30 cellular contexts compared by ENCODE assay signal in genomic region chr9:27664136-27664819, GRCh38.
DNase-seq lines count a peak whose midpoint lies in the region; ATAC-seq, FAIRE-seq and TF ChIP-seq lines count a peak whose summit lies in the region.
"Had no signal": no experiment of that assay in that cellular context is flagged by ENCODE, and none has a peak within 500 bp of the region (broad histone marks: within the 10 kb centered on the region; RNA-seq: fewer than 3 reads in every experiment).

No MANE protein-coding gene starts in this region.

- no peak overlapping the region; the same call in 1 of the 2 replicates for H2BK12ac ChIP-seq in H1 (ENCODE audit: low read depth, low read length)

- H4K91ac ChIP-seq in H1 (replicated peaks; ENCODE audit: insufficient read length, low read length): no peak overlapping the region

- 84% methylated on average over 6 of the region's 6 CpGs; no CpG with 5 or more reads in 1 of the 2 experiments for WGBS in H1 (ENCODE audit: extremely low coverage in 1 of 2, insufficient coverage in 1 of 2, insufficient read length in 1 of 2, insufficient replicate concordance in 2 of 2, low coverage in 1 of 2, low lambda C conversion rate in 2 of 2, missing lambda C conversion rate in 1 of 2), 2 experiments
- WGBS in testis, 2 donors: 46 to 55% methylated on average over 6 of the region's 6 CpGs

- no peak overlapping the region for H3K27ac Mint-ChIP-seq in activated CD4-positive, alpha-beta T cell treated with anti-CD3 and anti-CD28 coated beads for 36 hours
- H3K27ac Mint-ChIP-seq: activated naive CD8-positive, alpha-beta T cell treated with anti-CD3 and anti-CD28 coated beads for 36 hours; activated T-cell treated with anti-CD3 and anti-CD28 coated beads, Interleukin-2, amount 50 U/mL, for 24 hours; memory B cell; stimulated activated effector memory CD8-positive, alpha-beta T cell treated with anti-CD3 and anti-CD28 coated beads, Interleukin-12 subunit alpha, Interleukin-12 subunit beta, amount 100 ng/mL, for 72 hours; T-helper 2 cell treated with Interferon-gamma antibody and Interleukin-4, amounts not matched to agents 5 μg/mL and 100 μg/mL, for 36 hours had no signal

- H3K56ac ChIP-seq in H1 (replicated peaks; ENCODE audit: insufficient read length, low read depth, low read length): no peak overlapping the region

- intact Hi-C loops in activated CD4-positive, alpha-beta T cell treated with anti-CD3 and anti-CD28 coated beads for 36 hours (cut with DNase I, micrococcal nuclease): loop anchor here in 1 of 2 experiments (10.0 kb wide), 1 partner anchor 49 kb away; no protein-coding TSS in a partner anchor
- intact Hi-C loops in testis (cut with DNase I; ENCODE audit: low total_unique reads): no loop called here

- H4K5ac ChIP-seq in H1 (ENCODE audit: insufficient read length, low read depth, low read length): no peak overlapping the region

- CTCF ChIA-PET in activated CD4-positive, alpha-beta T cell treated with anti-CD3 and anti-CD28 coated beads for 36 hours (lab: Charles Lee): interaction anchor here (1.0 kb wide), 1 partner anchor 14 kb away, joined by 4 read pairs; no protein-coding TSS in a partner anchor
- CTCF ChIA-PET in H1 (lab: Charles Lee; ENCODE audit: partially characterized antibody): interaction anchor here (1.0 kb wide), 1 partner anchor 62 kb away, joined by 3 read pairs; no protein-coding TSS in a partner anchor

- H3K79me1 ChIP-seq in H1 (ENCODE audit: low read depth, low read length): no peaks in the 10 kb centered on the region

- H3K79me2 ChIP-seq in H1 (ENCODE audit: control insufficient read depth in 1 of 2, insufficient read depth in 2 of 2, low read length in 2 of 2): no peaks in the 10 kb centered on the region

- no peak overlapping the region for H2BK15ac ChIP-seq in H1 (ENCODE audit: low read length)

- no peaks in the 10 kb centered on the region for H3K36me3 ChIP-seq in H1 (ENCODE audit: control insufficient read depth in 2 of 4, insufficient read depth in 4 of 4, low read length in 3 of 4)
- H3K36me3 ChIP-seq in mucosa of rectum (ENCODE audit: control insufficient read depth in 2 of 2, insufficient read depth in 2 of 2, low read length in 2 of 2): no peaks in the 10 kb centered on the region
- no peaks in the 10 kb centered on the region for H3K36me3 ChIP-seq in testis (ENCODE audit: low read depth, missing control alignments)
- H3K36me3 ChIP-seq: breast epithelium, suprapubic skin had no signal

- peaks cover 0 to 10% (median 6%) of the 10 kb centered on the region in 4 experiments; a peak in 3 of 7 replicates for H3K4me1 ChIP-seq in H1 (replicated peaks in 1 of 4; ENCODE audit: control insufficient read depth in 3 of 4, insufficient read depth in 4 of 4, low read length in 3 of 4)
- peaks cover 6% of the 10 kb centered on the region in 2 donors for H3K4me1 ChIP-seq in mucosa of rectum (ENCODE audit: control insufficient read depth in 2 of 2, insufficient read depth in 2 of 2, low read length in 2 of 2)
- no peaks in the 10 kb centered on the region for H3K4me1 ChIP-seq in testis
- H3K4me1 ChIP-seq: breast epithelium, psoas muscle, suprapubic skin had no signal

- H3K9me3 ChIP-seq in H1 (ENCODE audit: insufficient read depth in 2 of 2, low read depth in 1 of 2, low read length in 1 of 2): no peaks in the 10 kb centered on the region
- no peaks in the 10 kb centered on the region for H3K9me3 ChIP-seq in mucosa of rectum (ENCODE audit: control insufficient read depth in 2 of 2, low read length in 2 of 2)
- no peaks in the 10 kb centered on the region for H3K9me3 ChIP-seq in testis
- H3K9me3 ChIP-seq: breast epithelium, psoas muscle, suprapubic skin had no signal

- peak overlapping the region; percentile 73 for H2BK120ac ChIP-seq in H1 (replicated peaks; ENCODE audit: low read depth, low read length)

- no peak overlapping the region for H3K4me3 ChIP-seq in H1 (ENCODE audit: extremely low read depth in 1 of 4, insufficient read depth in 2 of 4, low read depth in 3 of 4, low read length in 4 of 4)
- peak overlapping the region; percentile 29 to 37 for H3K4me3 ChIP-seq in mucosa of rectum (ENCODE audit: low read length in 2 of 2)
- no peak overlapping the region for H3K4me3 ChIP-seq in testis
- H3K4me3 ChIP-seq: breast epithelium, psoas muscle, suprapubic skin had no signal

- no peak overlapping the region for H2BK5ac ChIP-seq in H1 (ENCODE audit: low read depth, low read length)

- TF ChIP-seq POLR2A in H1 (IDR thresholded peaks at IDR 0.05; ENCODE audit: control extremely low read depth in 1 of 2, low read depth in 2 of 2, low read length in 2 of 2) (no peak), testis (IDR thresholded peaks at IDR 0.05) (no peak)

- peak overlapping the region; percentile 69; the same call in 1 of the 2 replicates for H2AK5ac ChIP-seq in H1 (ENCODE audit: low read depth, low read length)

- TF ChIP-seq CTCF in H1 (IDR thresholded peaks at IDR 0.05; ENCODE audit: control extremely low read depth in 1 of 3, insufficient read depth in 1 of 3, low read depth in 1 of 3, low read length in 3 of 3) (no peak), testis (IDR thresholded peaks at IDR 0.05) (no peak)

- no peaks in the 10 kb centered on the region for H4K20me1 ChIP-seq in H1 (replicated peaks in 1 of 2; ENCODE audit: control insufficient read depth in 1 of 2, insufficient read depth in 2 of 2, low read length in 2 of 2)

- no peaks in the 10 kb centered on the region for H3K9me3 Mint-ChIP-seq in activated CD4-positive, alpha-beta T cell treated with anti-CD3 and anti-CD28 coated beads for 36 hours (ENCODE audit: low read depth)
- H3K9me3 Mint-ChIP-seq: activated naive CD8-positive, alpha-beta T cell treated with anti-CD3 and anti-CD28 coated beads for 36 hours; activated T-cell treated with anti-CD3 and anti-CD28 coated beads, Interleukin-2, amount 50 U/mL, for 24 hours; memory B cell; stimulated activated effector memory CD8-positive, alpha-beta T cell treated with anti-CD3 and anti-CD28 coated beads, Interleukin-12 subunit alpha, Interleukin-12 subunit beta, amount 100 ng/mL, for 72 hours; T-helper 2 cell treated with Interferon-gamma antibody and Interleukin-4, amounts not matched to agents 5 μg/mL and 100 μg/mL, for 36 hours had no signal

- no peaks in the 10 kb centered on the region for H3K23me2 ChIP-seq in H1 (ENCODE audit: low read depth, low read length)

- H3K27me3 Mint-ChIP-seq in activated CD4-positive, alpha-beta T cell treated with anti-CD3 and anti-CD28 coated beads for 36 hours: peaks cover 13% of the 10 kb centered on the region
- H3K27me3 Mint-ChIP-seq: activated naive CD8-positive, alpha-beta T cell treated with anti-CD3 and anti-CD28 coated beads for 36 hours had no signal

- H3K27me3 ChIP-seq in H1 (replicated peaks in 1 of 4; ENCODE audit: control insufficient read depth in 3 of 4, extremely low read depth in 1 of 4, insufficient read depth in 3 of 4, low read length in 3 of 4) (no peaks in the 10 kb centered on the region), mucosa of rectum (ENCODE audit: control insufficient read depth in 2 of 2, insufficient read depth in 2 of 2, low read length in 2 of 2) (no peaks in the 10 kb centered on the region), testis (no peaks in the 10 kb centered on the region)
- H3K27me3 ChIP-seq: breast epithelium had no signal

- peaks cover 9% of the 10 kb centered on the region for H3K4me1 Mint-ChIP-seq in activated CD4-positive, alpha-beta T cell treated with anti-CD3 and anti-CD28 coated beads for 36 hours
- H3K4me1 Mint-ChIP-seq: stimulated activated effector memory CD8-positive, alpha-beta T cell treated with anti-CD3 and anti-CD28 coated beads, Interleukin-12 subunit alpha, Interleukin-12 subunit beta, amount 100 ng/mL, for 72 hours had no signal

- no peak overlapping the region for H3K14ac ChIP-seq in H1 (ENCODE audit: insufficient read length)

- POLR2A ChIA-PET in activated CD4-positive, alpha-beta T cell treated with anti-CD3 and anti-CD28 coated beads for 36 hours (lab: Charles Lee): no interaction called here
- POLR2A ChIA-PET in H1 (lab: Charles Lee; ENCODE audit: partially characterized antibody): interaction anchor here (1.0 to 1.5 kb wide), 2 partner anchors 9 to 26 kb away, joined by 3 to 5 read pairs; no protein-coding TSS in a partner anchor

- H4K8ac ChIP-seq in H1 (ENCODE audit: extremely low read depth, insufficient read depth, low read length): no peak overlapping the region

- H2BK20ac ChIP-seq in H1 (ENCODE audit: low read length): no peak overlapping the region

- H3K27ac ChIP-seq in H1 (ENCODE audit: low read depth, low read length) (no peak overlapping the region), mucosa of rectum (ENCODE audit: low read depth in 2 of 2, low read length in 2 of 2) (peak overlapping the region; percentile 79 to 87), testis (peak overlapping the region in 1 of 2 donors; percentile 26)
- H3K27ac ChIP-seq: 22Rv1, breast epithelium, C4-2B, psoas muscle, suprapubic skin, VCaP had no signal

- no peak overlapping the region for H2AFZ ChIP-seq in H1 (ENCODE audit: low read length)

- no peak overlapping the region for H3K4me3 Mint-ChIP-seq in activated CD4-positive, alpha-beta T cell treated with anti-CD3 and anti-CD28 coated beads for 36 hours
- H3K4me3 Mint-ChIP-seq: activated naive CD8-positive, alpha-beta T cell treated with anti-CD3 and anti-CD28 coated beads for 36 hours; activated T-cell treated with anti-CD3 and anti-CD28 coated beads, Interleukin-2, amount 50 U/mL, for 24 hours; memory B cell; stimulated activated effector memory CD8-positive, alpha-beta T cell treated with anti-CD3 and anti-CD28 coated beads, Interleukin-12 subunit alpha, Interleukin-12 subunit beta, amount 100 ng/mL, for 72 hours; T-helper 2 cell treated with Interferon-gamma antibody and Interleukin-4, amounts not matched to agents 5 μg/mL and 100 μg/mL, for 36 hours had no signal

- no peak overlapping the region for H3K23ac ChIP-seq in H1 (ENCODE audit: insufficient read length)

- no peaks in the 10 kb centered on the region for H3K36me3 Mint-ChIP-seq in activated CD4-positive, alpha-beta T cell treated with anti-CD3 and anti-CD28 coated beads for 36 hours (ENCODE audit: low read depth)
- H3K36me3 Mint-ChIP-seq: activated naive CD8-positive, alpha-beta T cell treated with anti-CD3 and anti-CD28 coated beads for 36 hours; memory B cell; stimulated activated effector memory CD8-positive, alpha-beta T cell treated with anti-CD3 and anti-CD28 coated beads, Interleukin-12 subunit alpha, Interleukin-12 subunit beta, amount 100 ng/mL, for 72 hours had no signal

- DNase-seq in activated CD4-positive, alpha-beta T cell treated with anti-CD3 and anti-CD28 coated beads for 36 hours: peak; percentile 14
- DNase-seq in activated CD4-positive, alpha-beta T cell treated with anti-CD3 and anti-CD28 coated beads, Interleukin-2, amount 50 U/mL, for 1 hour: no peak
- DNase-seq in H1 (ENCODE audit: low read depth in 1 of 2, low spot score in 2 of 2) (no peak), testis (peak; percentile 64), NCI-H1694 (lab: John Stamatoyannopoulos, UW) (no peak), AG20443 (ENCODE audit: low spot score) (no peak)
- DNase-seq: activated effector memory CD4-positive, alpha-beta T cell treated with anti-CD3 and anti-CD28 coated beads, Interleukin-2, amount 50 U/mL, for 16 hours; activated naive CD8-positive, alpha-beta T cell treated with anti-CD3 and anti-CD28 coated beads for 36 hours; activated T-cell treated with anti-CD3 and anti-CD28 coated beads, Interleukin-2, amount 50 U/mL, for 24 hours; DMS79 treated with DMSO at 0.1 percent for 48 hours; effector memory CD4-positive, alpha-beta T cell; GDM1; HCEC 1CT; MV-4-11; NCI-H1436; NCI-H2107; psoas muscle; SIG-M5; stimulated activated CD4-positive, alpha-beta T cell treated with anti-CD3 and anti-CD28 coated beads, Interleukin-15, amount 100 ng/mL, for 24 hours had no signal

- no peak for ATAC-seq in activated CD4-positive, alpha-beta T cell treated with anti-CD3 and anti-CD28 coated beads for 36 hours
- no peak for ATAC-seq in HG02852 (IDR thresholded peaks at IDR 0.05; ENCODE audit: unreplicated experiment)
- ATAC-seq: psoas muscle; stimulated activated effector memory CD8-positive, alpha-beta T cell treated with anti-CD3 and anti-CD28 coated beads, Interleukin-12 subunit alpha, Interleukin-12 subunit beta, amount 100 ng/mL, for 72 hours had no signal

- TF ChIP-seq EP300 in H1 (IDR thresholded peaks at IDR 0.05; ENCODE audit: borderline replicate concordance in 1 of 2, low read depth in 2 of 2, low read length in 2 of 2): no peak

- no peak overlapping the region for H3K4ac ChIP-seq in H1 (replicated peaks; ENCODE audit: insufficient read length, low read depth, low read length)

- no peak for FAIRE-seq in H1 (lab: Jason Lieb, UNC)
- FAIRE-seq: colon had no signal

- H3K9ac ChIP-seq in H1 (replicated peaks in 1 of 4; ENCODE audit: extremely low read depth in 1 of 4, low read depth in 3 of 4, low read length in 3 of 4): no peak overlapping the region
- H3K9ac ChIP-seq in mucosa of rectum (ENCODE audit: low read depth in 1 of 2, low read length in 2 of 2): peak overlapping the region in 1 of 2 donors; percentile 45

- no peak overlapping the region for H3K18ac ChIP-seq in H1 (ENCODE audit: extremely low read depth, low read length)

- TF ChIP-seq RAD21 in H1 (IDR thresholded peaks at IDR 0.05 in 1 of 2, conservative IDR thresholded peaks at IDR 0.05 in 1 of 2; ENCODE audit: low read depth in 2 of 2, low read length in 2 of 2): no peak

- H3K4me2 ChIP-seq in H1 (ENCODE audit: insufficient read depth in 1 of 2, low read depth in 2 of 2, low read length in 2 of 2): no peak overlapping the region

Comparison
In these comparisons a context has a peak if more than half of its experiments do, and no peak if none do; other contexts are left out.
1. DNase-seq: peak in activated CD4-positive, alpha-beta T cell treated with anti-CD3 and anti-CD28 coated beads for 36 hours (single experiment) and testis (single experiment); none in activated CD4-positive, alpha-beta T cell treated with anti-CD3 and anti-CD28 coated beads, Interleukin-2, amount 50 U/mL, for 1 hour (single experiment), H1 (0 of 2), NCI-H1694 (single experiment) and AG20443 (single experiment).
2. H3K4me3 ChIP-seq: peak in mucosa of rectum (2 of 2); none in H1 (0 of 4) and testis (0 of 2).